ENCODE assay signal across 34 cellular contexts in genomic region chr11:11677672-11678356, GRCh38. TPM values are rescaled to one million over a fixed set of nuclear protein-coding genes. Genes with fewer than 3 reads are reported as not detected.
"Had no signal": no experiment of that assay in that cellular context is flagged by ENCODE, and none has a peak within 500 bp of the region (broad histone marks: within the 10 kb centered on the region; RNA-seq: fewer than 3 reads in every experiment).

No MANE protein-coding gene starts in this region.

- FAIRE-seq: astrocyte, TTC549 had no signal

- ATAC-seq: activated CD8-positive, alpha-beta T cell treated with anti-CD3 and anti-CD28 coated beads for 36 hours; activated naive CD4-positive, alpha-beta T cell treated with anti-CD3 and anti-CD28 coated beads, Interleukin-2, amount 50 U/mL, for 72 hours; activated T-cell treated with anti-CD3 and anti-CD28 coated beads, Interleukin-2, amount 50 U/mL, for 4 hours; activated T-cell treated with anti-CD3 and anti-CD28 coated beads, Interleukin-2, amount 50 U/mL, for 72 hours; activated T-helper 17 cell treated with anti-CD3 and anti-CD28 coated beads, Interleukin-2, amount 50 U/mL, for 72 hours; body of pancreas had no signal

- H3K36me3 ChIP-seq: adrenal gland, brain microvascular endothelial cell, breast epithelium had no signal

- H3K4me1 ChIP-seq: adrenal gland, body of pancreas, breast epithelium had no signal

- H3K27ac ChIP-seq: adrenal gland, body of pancreas, brain microvascular endothelial cell, breast epithelium, VCaP had no signal

- H3K27me3 ChIP-seq: adrenal gland, body of pancreas, brain microvascular endothelial cell, breast epithelium had no signal

- DNase-seq: activated B cell treated with CpG ODN at 0.5 μM for 24 hours; activated CD4-positive, alpha-beta memory T cell treated with anti-CD3 and anti-CD28 coated beads for 36 hours; activated CD4-positive, alpha-beta T cell treated with anti-CD3 and anti-CD28 coated beads for 4 hours; activated CD4-positive, alpha-beta T cell treated with anti-CD3 and anti-CD28 coated beads, Interleukin-2, amount 10 ng/mL, durations not matched to agents 24 days and 14 days; activated CD4-positive, alpha-beta T cell treated with anti-CD3 and anti-CD28 coated beads, Interleukin-2, amount 50 U/mL, for 1 hour; activated CD4-positive, alpha-beta T cell treated with anti-CD3 and anti-CD28 coated beads, Interleukin-2, amount 50 U/mL, for 4 hours; activated CD4-positive, CD25-positive, alpha-beta regulatory T cell treated with anti-CD3 and anti-CD28 coated beads, Interleukin-2, amount 50 U/mL, for 72 hours; activated CD8-positive, alpha-beta memory T cell treated with anti-CD3 and anti-CD28 coated beads, Interleukin-2, amount 50 U/mL, for 4 hours; activated CD8-positive, alpha-beta T cell treated with anti-CD3 and anti-CD28 coated beads for 36 hours; activated effector memory CD4-positive, alpha-beta T cell treated with anti-CD3 and anti-CD28 coated beads, Interleukin-2, amount 50 U/mL, for 16 hours; activated gamma-delta T cell treated with Interleukin-2 at 50 U/mL for 16 hours; activated naive CD4-positive, alpha-beta T cell; activated naive CD4-positive, alpha-beta T cell treated with anti-CD3 and anti-CD28 coated beads for 36 hours; activated naive CD4-positive, alpha-beta T cell treated with anti-CD3 and anti-CD28 coated beads, Interleukin-2, amount 50 U/mL, for 16 hours; activated naive CD8-positive, alpha-beta T cell treated with anti-CD3 and anti-CD28 coated beads for 36 hours; activated T-cell treated with anti-CD3 and anti-CD28 coated beads for 4 hours; activated T-cell treated with anti-CD3 and anti-CD28 coated beads, Interleukin-2, amount 50 U/mL, for 1 hour; activated T-cell treated with anti-CD3 and anti-CD28 coated beads, Interleukin-2, amount 50 U/mL, for 4 hours; activated T-cell treated with anti-CD3 and anti-CD28 coated beads, Interleukin-2, amount 50 U/mL, for 72 hours; adrenal gland; amniotic stem cell; aorta; body of pancreas; brain microvascular endothelial cell; caudate nucleus; T-helper 1 cell; T-helper 2 cell; T-helper 9 cell had no signal

- H3K4me3 ChIP-seq: adrenal gland, body of pancreas, breast epithelium had no signal

- H3K9me3 ChIP-seq: adrenal gland, body of pancreas, breast epithelium had no signal

RNA-seq across cellular contexts. Expression of gene GALNT18, which starts 56.0 kb away (rescaled TPM):
- total RNA-seq: activated B cell treated with CpG ODN at 0.5 μM for 24 hours had no signal
